ENCODE assay signal across 30 cellular contexts in genomic region chr1:212212901-212213300, GRCh38.
"Had no signal": no experiment of that assay in that cellular context is flagged by ENCODE, and none has a peak within 500 bp of the region (broad histone marks: within the 10 kb centered on the region; RNA-seq: fewer than 3 reads in every experiment).

No MANE protein-coding gene starts in this region.

- H3K4me3 ChIP-seq: body of pancreas, dorsolateral prefrontal cortex, heart left ventricle, left lung, lung, pancreas, prostate gland, sigmoid colon, smooth muscle cell, testis, transverse colon had no signal

- H3K27me3 ChIP-seq: body of pancreas, dorsolateral prefrontal cortex, foreskin keratinocyte, heart left ventricle, left lung, pancreas, sigmoid colon, testis, transverse colon had no signal

- H3K36me3 ChIP-seq: heart left ventricle, left lung, pancreas, prostate gland, sigmoid colon, transverse colon, WERI-Rb-1 had no signal

- H3K9me3 Mint-ChIP-seq: activated CD4-positive, alpha-beta memory T cell treated with anti-CD3 and anti-CD28 coated beads for 36 hours; activated CD4-positive, alpha-beta T cell treated with anti-CD3 and anti-CD28 coated beads, Interleukin-2, amount 10 ng/mL, durations not matched to agents 24 days and 14 days; activated naive CD4-positive, alpha-beta T cell treated with anti-CD3 and anti-CD28 coated beads, Interleukin-2, amount 50 U/mL, for 24 hours; activated T-cell treated with anti-CD3 and anti-CD28 coated beads, Interleukin-2, amount 50 U/mL, for 4 hours; activated T-helper 2 cell treated with anti-CD3 and anti-CD28 coated beads, Interferon-gamma antibody, Interleukin-2, Interleukin-4, amounts not matched to agents 10 μg/mL and 5 μg/mL and 100 μg/mL, durations not matched to agents 14 hours and 24 hours and 36 hours had no signal

- H3K4me3 Mint-ChIP-seq: activated CD4-positive, alpha-beta memory T cell treated with anti-CD3 and anti-CD28 coated beads for 36 hours; activated CD4-positive, alpha-beta T cell treated with anti-CD3 and anti-CD28 coated beads, Interleukin-2, amount 10 ng/mL, durations not matched to agents 24 days and 14 days; activated naive CD4-positive, alpha-beta T cell treated with anti-CD3 and anti-CD28 coated beads, Interleukin-2, amount 50 U/mL, for 24 hours; activated T-cell treated with anti-CD3 and anti-CD28 coated beads, Interleukin-2, amount 50 U/mL, for 4 hours; T-helper 17 cell had no signal

- H3K4me1 ChIP-seq: body of pancreas, foreskin keratinocyte, left lung, pancreas, prostate gland, sigmoid colon, testis had no signal

- H3K4me1 Mint-ChIP-seq: activated naive CD4-positive, alpha-beta T cell treated with anti-CD3 and anti-CD28 coated beads, Interleukin-2, amount 50 U/mL, for 24 hours had no signal

- H3K27me3 Mint-ChIP-seq: activated CD4-positive, alpha-beta T cell treated with anti-CD3 and anti-CD28 coated beads, Interleukin-2, amount 10 ng/mL, durations not matched to agents 24 days and 14 days; activated naive CD4-positive, alpha-beta T cell treated with anti-CD3 and anti-CD28 coated beads, Interleukin-2, amount 50 U/mL, for 24 hours had no signal

- DNase-seq: activated CD4-positive, alpha-beta memory T cell treated with anti-CD3 and anti-CD28 coated beads for 36 hours; activated CD4-positive, alpha-beta T cell treated with anti-CD3 and anti-CD28 coated beads, Interleukin-2, amount 10 ng/mL, durations not matched to agents 24 days and 14 days; activated CD4-positive, CD25-positive, alpha-beta regulatory T cell treated with anti-CD3 and anti-CD28 coated beads, Interleukin-2, amount 50 U/mL, for 72 hours; activated T-cell treated with anti-CD3 and anti-CD28 coated beads, Interleukin-2, amount 50 U/mL, for 4 hours; aorta; body of pancreas; dorsolateral prefrontal cortex; effector memory CD4-positive, alpha-beta T cell; foreskin keratinocyte; heart left ventricle; hypothalamus; kidney glomerular epithelial cell; left lung; pancreas; retina; sigmoid colon; stimulated activated CD4-positive, alpha-beta T cell treated with anti-CD3 and anti-CD28 coated beads, Interleukin-15, amount 100 ng/mL, for 24 hours; stimulated activated CD4-positive, alpha-beta T cell treated with anti-CD3 and anti-CD28 coated beads, Interleukin-2, amount 100 ng/mL, for 24 hours; stimulated activated naive CD4-positive, alpha-beta T cell; T-helper 17 cell; T1000; testis; transverse colon; WERI-Rb-1 had no signal

- H3K36me3 Mint-ChIP-seq: activated CD4-positive, alpha-beta memory T cell treated with anti-CD3 and anti-CD28 coated beads for 36 hours; activated naive CD4-positive, alpha-beta T cell treated with anti-CD3 and anti-CD28 coated beads, Interleukin-2, amount 50 U/mL, for 24 hours had no signal

- ATAC-seq: activated T-cell treated with anti-CD3 and anti-CD28 coated beads, Interleukin-2, amount 50 U/mL, for 4 hours; body of pancreas; foreskin keratinocyte; left lung; pancreas; SK-N-SH treated with all-trans-retinoic acid at 6 μM for 48 hours; T-helper 17 cell had no signal

- H3K27ac Mint-ChIP-seq: activated CD4-positive, alpha-beta memory T cell treated with anti-CD3 and anti-CD28 coated beads for 36 hours; activated CD4-positive, alpha-beta T cell treated with anti-CD3 and anti-CD28 coated beads, Interleukin-2, amount 10 ng/mL, durations not matched to agents 24 days and 14 days; activated naive CD4-positive, alpha-beta T cell treated with anti-CD3 and anti-CD28 coated beads, Interleukin-2, amount 50 U/mL, for 24 hours; activated T-helper 2 cell treated with anti-CD3 and anti-CD28 coated beads, Interferon-gamma antibody, Interleukin-2, Interleukin-4, amounts not matched to agents 10 μg/mL and 5 μg/mL and 100 μg/mL, durations not matched to agents 14 hours and 24 hours and 36 hours; T-helper 17 cell had no signal

- H3K27ac ChIP-seq: body of pancreas, dorsolateral prefrontal cortex, foreskin keratinocyte, left lung, pancreas, prostate gland, sigmoid colon, testis, WERI-Rb-1 had no signal

- H3K9me3 ChIP-seq: body of pancreas, heart left ventricle, left lung, pancreas, prostate gland, sigmoid colon, testis, transverse colon had no signal
